12 cellular contexts compared by ENCODE assay signal in genomic region chr4:5785806-5786680, GRCh38.
A peak's percentile ranks its signal among the peaks of the same experiment; 100 is the strongest.
DNase-seq lines count a peak whose midpoint lies in the region; ATAC-seq and TF ChIP-seq lines count a peak whose summit lies in the region.
"Had no signal": no experiment of that assay in that cellular context is flagged by ENCODE, and none has a peak within 500 bp of the region (broad histone marks: within the 10 kb centered on the region; RNA-seq: fewer than 3 reads in every experiment).

No MANE protein-coding gene starts in this region.

- H3K9me3 Mint-ChIP-seq in activated naive CD8-positive, alpha-beta T cell treated with anti-CD3 and anti-CD28 coated beads for 36 hours, result no peaks in the 10 kb centered on the region
- no peaks in the 10 kb centered on the region for H3K9me3 Mint-ChIP-seq in activated T-cell treated with anti-CD3 and anti-CD28 coated beads, Interleukin-2, amount 50 U/mL, for 4 hours

- no peaks in the 10 kb centered on the region for H3K27me3 ChIP-seq in Panc1 (ENCODE audit: control insufficient read depth, insufficient read depth, low read length)
- H3K27me3 ChIP-seq in colonic mucosa, result no peaks in the 10 kb centered on the region
- no peaks in the 10 kb centered on the region for H3K27me3 ChIP-seq in lower lobe of right lung (ENCODE audit: low read depth)
- H3K27me3 ChIP-seq: BLaER1 had no signal

- H3K27me3 Mint-ChIP-seq in activated naive CD8-positive, alpha-beta T cell treated with anti-CD3 and anti-CD28 coated beads for 36 hours, result no peaks in the 10 kb centered on the region
- peaks cover 3% of the 10 kb centered on the region for H3K27me3 Mint-ChIP-seq in activated T-cell treated with anti-CD3 and anti-CD28 coated beads, Interleukin-2, amount 50 U/mL, for 4 hours (ENCODE audit: low read depth)

- H3K36me3 ChIP-seq in Panc1 (ENCODE audit: control insufficient read depth, insufficient read depth, low read length) (no peaks in the 10 kb centered on the region), colonic mucosa (no peaks in the 10 kb centered on the region), lower lobe of right lung (peaks cover 45% of the 10 kb centered on the region)

- H3K9me3 ChIP-seq in Panc1 (ENCODE audit: control insufficient read depth, insufficient read depth, low read depth, low read length) (no peaks in the 10 kb centered on the region), colonic mucosa (no peaks in the 10 kb centered on the region), lower lobe of right lung (no peaks in the 10 kb centered on the region)
- H3K9me3 ChIP-seq: BLaER1 had no signal

- DNase-seq in AG09309 (ENCODE audit: low read depth) (peak; percentile 84), Panc1 (ENCODE audit: low read depth, low spot score) (peak; percentile 50), fibroblast of gingiva (ENCODE audit: low read depth) (peak; percentile 74), non-pigmented ciliary epithelial cell (ENCODE audit: low read depth) (peak; percentile 63), colonic mucosa (no peak), lower lobe of right lung (no peak)
- DNase-seq in activated naive CD8-positive, alpha-beta T cell treated with anti-CD3 and anti-CD28 coated beads for 36 hours, result no peak
- no peak for DNase-seq in activated T-cell treated with anti-CD3 and anti-CD28 coated beads, Interleukin-2, amount 50 U/mL, for 4 hours
- DNase-seq: caudate nucleus, NCI-H2081 had no signal

- CTCF ChIA-PET in Panc1 (lab: Charles Lee), result no interaction called here

- H3K4me3 ChIP-seq in AG09309 (ENCODE audit: control insufficient read depth, low read depth, low read length), result no peak overlapping the region
- no peak overlapping the region for H3K4me3 ChIP-seq in Panc1 (ENCODE audit: low read depth in 2 of 2, low read length in 2 of 2)
- H3K4me3 ChIP-seq in colonic mucosa, result no peak overlapping the region
- no peak overlapping the region for H3K4me3 ChIP-seq in lower lobe of right lung
- H3K4me3 ChIP-seq: BLaER1, lung had no signal

- POLR2A ChIA-PET in Panc1 (lab: Charles Lee), result no interaction called here

- H3K27ac ChIP-seq in Panc1 (ENCODE audit: low read length) (no peak overlapping the region), colonic mucosa (no peak overlapping the region), lower lobe of right lung (no peak overlapping the region)
- H3K27ac ChIP-seq: BLaER1 had no signal

- no peak overlapping the region for H3K9ac ChIP-seq in colonic mucosa (ENCODE audit: low read depth in 2 of 2, low read length in 2 of 2)
- H3K9ac ChIP-seq: BLaER1 had no signal

- intact Hi-C loops in Panc1 (cut with micrococcal nuclease; ENCODE audit: unreplicated experiment), result no loop called here
- intact Hi-C loops in colonic mucosa (cut with DNase I), result no loop called here
- intact Hi-C loops in lower lobe of right lung (cut with DNase I), result no loop called here

- H3K36me3 Mint-ChIP-seq in activated naive CD8-positive, alpha-beta T cell treated with anti-CD3 and anti-CD28 coated beads for 36 hours, result no peaks in the 10 kb centered on the region
- no peaks in the 10 kb centered on the region for H3K36me3 Mint-ChIP-seq in activated T-cell treated with anti-CD3 and anti-CD28 coated beads, Interleukin-2, amount 50 U/mL, for 4 hours (ENCODE audit: insufficient read depth)

- in situ Hi-C loops in Panc1 (cut with HindIII; ENCODE audit: low pct_unique_long_range_greater_than_20kb, low sequenced_read_pairs), result no loop called here

- BruUV-seq in Panc1 (replicated peaks; lab: Mats Ljungman, UMichigan), result no TSS peak

- H3K27ac Mint-ChIP-seq in activated naive CD8-positive, alpha-beta T cell treated with anti-CD3 and anti-CD28 coated beads for 36 hours, result no peak overlapping the region

- H3K4me1 Mint-ChIP-seq in activated naive CD8-positive, alpha-beta T cell treated with anti-CD3 and anti-CD28 coated beads for 36 hours, result no peaks in the 10 kb centered on the region
- H3K4me1 Mint-ChIP-seq in activated T-cell treated with anti-CD3 and anti-CD28 coated beads, Interleukin-2, amount 50 U/mL, for 4 hours (ENCODE audit: low read depth), result no peaks in the 10 kb centered on the region

- H3K4me3 Mint-ChIP-seq in activated naive CD8-positive, alpha-beta T cell treated with anti-CD3 and anti-CD28 coated beads for 36 hours, result no peak overlapping the region
- no peak overlapping the region for H3K4me3 Mint-ChIP-seq in activated T-cell treated with anti-CD3 and anti-CD28 coated beads, Interleukin-2, amount 50 U/mL, for 4 hours

- H3K4me1 ChIP-seq in Panc1 (ENCODE audit: control insufficient read depth, insufficient read depth, low read length) (no peaks in the 10 kb centered on the region), colonic mucosa (no peaks in the 10 kb centered on the region), lower lobe of right lung (no peaks in the 10 kb centered on the region)
- H3K4me1 ChIP-seq: BLaER1 had no signal

- ATAC-seq in Panc1 (no peak), lower lobe of right lung (no peak)
- no peak for ATAC-seq in activated T-cell treated with anti-CD3 and anti-CD28 coated beads, Interleukin-2, amount 50 U/mL, for 4 hours

- TF ChIP-seq CTCF in AG09309 (IDR thresholded peaks at IDR 0.05; ENCODE audit: control insufficient read depth, insufficient read depth, low read depth, low read length, missing control alignments) (no peak), Panc1 (IDR thresholded peaks at IDR 0.05) (no peak), colonic mucosa (IDR thresholded peaks at IDR 0.05) (no peak), lower lobe of right lung (IDR thresholded peaks at IDR 0.05) (no peak)

Comparison
In these comparisons a context has a peak if more than half of its experiments do, and no peak if none do; other contexts are left out.
1. DNase-seq: peak in AG09309 (single experiment), Panc1 (single experiment), fibroblast of gingiva (single experiment) and non-pigmented ciliary epithelial cell (single experiment); none in colonic mucosa (single experiment), activated naive CD8-positive, alpha-beta T cell treated with anti-CD3 and anti-CD28 coated beads for 36 hours (single experiment), activated T-cell treated with anti-CD3 and anti-CD28 coated beads, Interleukin-2, amount 50 U/mL, for 4 hours (single experiment) and lower lobe of right lung (single experiment).